In the genomic region with DNA sequence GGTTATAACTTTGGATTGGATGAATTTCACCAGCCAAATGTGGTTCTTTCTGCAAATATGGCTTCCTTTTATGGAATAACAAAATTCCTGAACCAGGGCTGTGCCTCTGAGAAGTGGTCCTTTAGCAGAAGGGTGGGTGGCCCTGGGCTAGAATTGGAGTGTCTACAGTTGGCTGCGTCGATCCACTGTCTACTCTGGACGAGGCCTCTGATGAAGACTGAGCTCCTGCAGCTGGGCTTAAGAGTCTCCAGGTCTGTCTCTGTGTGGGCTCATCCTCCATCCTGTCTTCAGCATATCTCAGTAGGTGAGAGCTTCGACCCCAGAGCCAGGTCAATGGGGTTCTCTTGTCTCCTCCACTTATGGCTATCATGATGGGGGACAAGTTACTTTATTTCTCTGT, we compare ENCODE assay signal across 18 cellular contexts.
DNase-seq lines count a peak whose midpoint lies in the region; ATAC-seq and TF ChIP-seq lines count a peak whose summit lies in the region.
"Had no signal": no experiment of that assay in that cellular context is flagged by ENCODE, and none has a peak within 500 bp of the region (broad histone marks: within the 10 kb centered on the region; RNA-seq: fewer than 3 reads in every experiment).

No MANE protein-coding gene starts in this region.

- no peak overlapping the region for H3K4me3 ChIP-seq in lung
- no peak overlapping the region for H3K4me3 ChIP-seq in vagina
- H3K4me3 ChIP-seq: A549 had no signal

- no peaks in the 10 kb centered on the region for H3K27me3 ChIP-seq in lung (ENCODE audit: control insufficient read depth, insufficient read depth)
- no peaks in the 10 kb centered on the region for H3K27me3 ChIP-seq in vagina

- peak; percentile 28 for DNase-seq in activated CD8-positive, alpha-beta memory T cell treated with anti-CD3 and anti-CD28 coated beads for 24 hours
- DNase-seq in activated CD8-positive, alpha-beta memory T cell treated with anti-CD3 and anti-CD28 coated beads, Interleukin-2, amount 50 U/mL, for 4 hours, result no peak
- DNase-seq in lung (ENCODE audit: low spot score) (peak; percentile 20), vagina (ENCODE audit: extremely low spot score in 2 of 2) (peak; percentile 52 to 56), NCI-H510A treated with DMSO at 0.1 percent for 48 hours (lab: John Stamatoyannopoulos, UW) (no peak)
- DNase-seq: AML-193; Caco-2; CD4-positive, alpha-beta T cell; GDM1; GOT3; HFFc6 had no signal

- H3K27ac ChIP-seq in KOPT-K1 (ENCODE audit: low read depth, low read length, poor library complexity, severe bottlenecking) (peak overlapping the region; percentile 93), lung (ENCODE audit: low read depth in 1 of 2, low read length in 1 of 2) (no peak overlapping the region), vagina (no peak overlapping the region)
- H3K27ac ChIP-seq: 22Rv1, C4-2B, HL-60 had no signal

- 91% methylated on average over 4 of the region's 4 CpGs for WGBS in lung, 2 donors

- H3K9me3 ChIP-seq in KOPT-K1 (ENCODE audit: insufficient read depth, low read length, poor library complexity, severe bottlenecking), result peaks cover 14% of the 10 kb centered on the region
- peaks cover 0 to 4% of the 10 kb centered on the region in 2 donors for H3K9me3 ChIP-seq in lung (ENCODE audit: control insufficient read depth in 2 of 2, insufficient read depth in 1 of 2, low read length in 1 of 2)
- no peaks in the 10 kb centered on the region for H3K9me3 ChIP-seq in vagina
- H3K9me3 ChIP-seq: A549, Caco-2 had no signal

- intact Hi-C loops in vagina (cut with DNase I), result loop anchor here (10.0 kb wide), 1 partner anchor 299 kb away; no protein-coding TSS in a partner anchor

- no peak for TF ChIP-seq POLR2A in vagina (IDR thresholded peaks at IDR 0.05)

- H3K4me1 ChIP-seq in lung (ENCODE audit: control insufficient read depth in 2 of 2, insufficient read depth in 2 of 2, low read length in 2 of 2) (peaks cover 0 to 2% of the 10 kb centered on the region in 2 donors), vagina (peaks cover 17% of the 10 kb centered on the region)
- H3K4me1 ChIP-seq: A549, Caco-2 had no signal

- H3K36me3 ChIP-seq in KOPT-K1 (ENCODE audit: insufficient read depth, low read length) (no peaks in the 10 kb centered on the region), lung (ENCODE audit: control insufficient read depth in 2 of 2, insufficient read depth in 2 of 2, low read length in 2 of 2) (no peaks in the 10 kb centered on the region), vagina (no peaks in the 10 kb centered on the region)

- no peak for ATAC-seq in lung (ENCODE audit: insufficient read depth, low FRiP score)
- no peak for ATAC-seq in GM18858 (IDR thresholded peaks at IDR 0.05; ENCODE audit: unreplicated experiment)
- ATAC-seq: A549, HCT116 had no signal

- TF ChIP-seq CTCF in lung (IDR thresholded peaks at IDR 0.05; ENCODE audit: control extremely low read depth, extremely low read depth) (no peak), vagina (IDR thresholded peaks at IDR 0.05) (no peak)

Comparison
In these comparisons a context has a peak if more than half of its experiments do, and no peak if none do; other contexts are left out.
1. DNase-seq: peak in activated CD8-positive, alpha-beta memory T cell treated with anti-CD3 and anti-CD28 coated beads for 24 hours (single experiment), lung (single experiment) and vagina (2 of 2); none in activated CD8-positive, alpha-beta memory T cell treated with anti-CD3 and anti-CD28 coated beads, Interleukin-2, amount 50 U/mL, for 4 hours (single experiment) and NCI-H510A treated with DMSO at 0.1 percent for 48 hours (single experiment).